ENCODE assay signal across 13 cellular contexts in the genomic region with DNA sequence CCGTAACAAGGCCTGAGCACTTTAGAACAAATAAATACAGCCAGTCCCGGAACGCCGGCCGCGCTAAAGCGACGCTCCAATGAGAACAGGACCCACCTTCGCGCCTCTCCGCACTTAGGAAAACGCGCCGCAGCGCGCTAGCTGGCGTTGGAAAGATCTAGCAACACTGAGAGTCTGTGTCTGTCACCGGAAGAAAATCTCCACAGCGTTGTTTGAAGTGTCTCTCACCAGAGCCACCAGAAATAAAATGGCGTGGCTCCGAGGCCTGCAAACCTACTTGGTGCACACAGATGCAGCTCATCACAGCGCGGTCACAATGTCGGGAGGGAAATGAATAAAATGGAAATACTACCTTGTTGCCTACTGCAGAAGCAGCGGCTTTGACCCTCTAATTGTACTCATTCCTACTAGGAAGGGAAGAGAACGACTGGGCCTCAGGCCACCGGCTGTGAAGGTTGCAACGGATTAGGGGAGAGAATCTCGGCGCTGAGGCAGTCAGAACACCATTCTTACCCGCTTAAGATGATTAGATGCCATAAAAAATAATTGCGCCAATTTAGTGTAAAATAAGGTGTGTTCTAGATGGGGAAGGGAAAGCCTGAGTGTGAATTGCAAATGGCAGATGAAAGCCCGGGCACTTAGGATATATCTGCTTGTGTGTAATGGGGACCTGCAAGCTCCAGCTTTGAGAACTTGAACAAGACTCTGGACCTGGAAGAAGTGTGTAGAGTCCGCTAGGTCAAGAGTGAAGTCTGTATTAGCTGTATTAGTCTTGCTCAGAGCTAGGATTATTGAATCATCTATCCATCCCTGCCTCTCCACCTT. TPM values are rescaled to one million over a fixed set of nuclear protein-coding genes. Genes with fewer than 3 reads are reported as not detected.
DNase-seq lines count a peak whose midpoint lies in the region; ATAC-seq, FAIRE-seq and TF ChIP-seq lines count a peak whose summit lies in the region.
"Had no signal": no experiment of that assay in that cellular context is flagged by ENCODE, and none has a peak within 500 bp of the region (broad histone marks: within the 10 kb centered on the region; RNA-seq: fewer than 3 reads in every experiment).

No MANE protein-coding gene starts in this region.

- H3K36me3 ChIP-seq in GM12878 (ENCODE audit: control insufficient read depth in 2 of 2, insufficient read depth in 2 of 2, low read length in 1 of 2) = no peaks in the 10 kb centered on the region
- H3K36me3 ChIP-seq in naive thymus-derived CD4-positive, alpha-beta T cell (ENCODE audit: control insufficient read depth in 2 of 3, insufficient read depth in 3 of 3, low read length in 3 of 3) = no peaks in the 10 kb centered on the region
- H3K36me3 ChIP-seq: esophagus squamous epithelium had no signal

- no peak for FAIRE-seq in GM12878 (lab: Jason Lieb, UNC)

- H3K27me3 Mint-ChIP-seq in naive thymus-derived CD4-positive, alpha-beta T cell = peaks cover 87 to 94% (median 88%) of the 10 kb centered on the region in 5 donors

- TF ChIP-seq POLR2A in GM12878 (IDR thresholded peaks at IDR 0.05; ENCODE audit: low read depth, low read length) = no peak

- H4K20me1 ChIP-seq in GM12878 (ENCODE audit: control insufficient read depth, insufficient read depth) = no peaks in the 10 kb centered on the region

- no peak for TF ChIP-seq EP300 in GM12878 (IDR thresholded peaks at IDR 0.05; ENCODE audit: borderline replicate concordance in 1 of 2, control insufficient read depth in 1 of 2, low read depth in 2 of 2, low read length in 2 of 2)

- SMC1A ChIA-PET in GM12878 (lab: Charles Lee; ENCODE audit: uncharacterized antibody, unreplicated experiment) = interaction anchor here (0.9 to 1.8 kb wide), 4 partner anchors 11 to 413 kb away, joined by 3 to 4 read pairs (median 3); no protein-coding TSS in a partner anchor

- H3K27me3 ChIP-seq in GM12878 (replicated peaks in 1 of 2; ENCODE audit: control insufficient read depth in 2 of 2, insufficient read depth in 2 of 2, low read length in 1 of 2) = peaks cover 15 to 16% of the 10 kb centered on the region in 2 experiments
- H3K27me3 ChIP-seq in naive thymus-derived CD4-positive, alpha-beta T cell (ENCODE audit: control insufficient read depth in 2 of 2, insufficient read depth in 2 of 2, low read length in 2 of 2) = peaks cover 10 to 58% of the 10 kb centered on the region in 2 donors

- H3K4me1 Mint-ChIP-seq in naive thymus-derived CD4-positive, alpha-beta T cell = peaks cover 32 to 57% (median 53%) of the 10 kb centered on the region in 7 donors

- no peaks in the 10 kb centered on the region; the same call in 2 of the 3 replicates for H3K9me3 ChIP-seq in GM12878 (replicated peaks; ENCODE audit: control insufficient read depth, insufficient read depth, low read length)
- no peaks in the 10 kb centered on the region for H3K9me3 ChIP-seq in naive thymus-derived CD4-positive, alpha-beta T cell (ENCODE audit: control insufficient read depth in 2 of 3, low read length in 3 of 3)
- H3K9me3 ChIP-seq: esophagus squamous epithelium had no signal

- BruUV-seq in GM12878 (replicated peaks; lab: Mats Ljungman, UMichigan) = no TSS peak

- intact Hi-C loops in GM12878 (cut with micrococcal nuclease; ENCODE audit: unreplicated experiment) = no loop called here
- intact Hi-C loops in naive thymus-derived CD4-positive, alpha-beta T cell (cut with micrococcal nuclease) = loop anchor here in 1 of 2 donors (1.0 kb wide), 1 partner anchor 225 kb away; no protein-coding TSS in a partner anchor

- H3K4me3 ChIP-seq in GM12878 = no peak overlapping the region
- H3K4me3 ChIP-seq in naive thymus-derived CD4-positive, alpha-beta T cell (ENCODE audit: low read length) = no peak overlapping the region

- in situ Hi-C loops in GM12878 (cut with MboI) = no loop called here

- no peak overlapping the region for H3K9ac ChIP-seq in GM12878 (ENCODE audit: control insufficient read depth, insufficient read depth, low read length)

- H3K27ac Mint-ChIP-seq in naive thymus-derived CD4-positive, alpha-beta T cell = peak overlapping the region in 2 of 9 donors; percentile 2 to 50

- TF ChIP-seq CTCF in GM12878 (IDR thresholded peaks at IDR 0.05 in 2 of 3, conservative IDR thresholded peaks at IDR 0.05 in 1 of 3; ENCODE audit: control insufficient read depth in 2 of 3, extremely low read depth in 1 of 3, insufficient read depth in 1 of 3, low read depth in 3 of 3, low read length in 3 of 3) = no peak

- H3K4me2 ChIP-seq in GM12878 (ENCODE audit: control insufficient read depth, insufficient read depth) = no peak overlapping the region; the same call in 1 of the 2 replicates

- 80% methylated on average over 34 of the region's 34 CpGs for WGBS in GM12878 (ENCODE audit: insufficient coverage, insufficient replicate concordance, low lambda C conversion rate, missing lambda C conversion rate)

- CTCF ChIA-PET in GM12878 (lab: Yijun Ruan, JAX) = interaction anchor here (1.0 to 2.2 kb wide), 5 partner anchors 10 to 299 kb away, joined by 3 to 16 read pairs (median 5); no protein-coding TSS in a partner anchor
- CTCF ChIA-PET in naive thymus-derived CD4-positive, alpha-beta T cell (lab: Charles Lee) = interaction anchor here (0.6 kb wide), 1 partner anchor 9 kb away, joined by 3 read pairs; no protein-coding TSS in a partner anchor

- no peak overlapping the region for H2AFZ ChIP-seq in GM12878 (ENCODE audit: control insufficient read depth, low read depth, low read length)

- no peak overlapping the region for H3K27ac ChIP-seq in GM12878 (ENCODE audit: control insufficient read depth, insufficient read depth)
- no peak overlapping the region for H3K27ac ChIP-seq in naive thymus-derived CD4-positive, alpha-beta T cell (ENCODE audit: low read depth, low read length)
- H3K27ac ChIP-seq: esophagus squamous epithelium had no signal

- H3K36me3 Mint-ChIP-seq in naive thymus-derived CD4-positive, alpha-beta T cell = peaks cover 0 to 6% (median 0%) of the 10 kb centered on the region in 5 donors

- RAD21 ChIA-PET in GM12878 (lab: Charles Lee; ENCODE audit: unreplicated experiment) = interaction anchor here (1.5 to 2.2 kb wide), 2 partner anchors 12 to 184 kb away, joined by 7 to 18 read pairs; no protein-coding TSS in a partner anchor

- no peak for ATAC-seq in GM12878
- no peak for ATAC-seq in naive thymus-derived CD4-positive, alpha-beta T cell
- ATAC-seq in GM21447 (IDR thresholded peaks at IDR 0.05; ENCODE audit: unreplicated experiment) = no peak

- no peak for TF ChIP-seq RAD21 in GM12878 (IDR thresholded peaks at IDR 0.05; ENCODE audit: insufficient read depth, low read depth, low read length)

- no peaks in the 10 kb centered on the region for H3K4me1 ChIP-seq in GM12878 (ENCODE audit: control insufficient read depth, insufficient read depth, low read length)
- H3K4me1 ChIP-seq in naive thymus-derived CD4-positive, alpha-beta T cell (ENCODE audit: control insufficient read depth in 2 of 2, insufficient read depth in 2 of 2, low read length in 2 of 2) = peaks cover 10 to 36% of the 10 kb centered on the region in 2 donors

- H3K9me3 Mint-ChIP-seq in naive thymus-derived CD4-positive, alpha-beta T cell = peaks cover 0 to 26% (median 16%) of the 10 kb centered on the region in 11 donors
- H3K9me3 Mint-ChIP-seq: central memory CD8-positive, alpha-beta T cell had no signal

- DNase-seq in stimulated activated CD4-positive, alpha-beta T cell treated with anti-CD3 and anti-CD28 coated beads, Interleukin-15, amount 100 ng/mL, for 24 hours = peak; percentile 18
- no peak for DNase-seq in stimulated activated CD4-positive, alpha-beta T cell treated with anti-CD3 and anti-CD28 coated beads, Interleukin-12 subunit alpha, Interleukin-12 subunit beta, amount 100 ng/mL, for 4 hours
- no peak for DNase-seq in GM12878 (ENCODE audit: low read depth, low spot score)
- no peak for DNase-seq in naive thymus-derived CD4-positive, alpha-beta T cell
- DNase-seq in amniotic stem cell (lab: John Stamatoyannopoulos, UW) = no peak
- no peak for DNase-seq in OCI-M1 (lab: John Stamatoyannopoulos, UW)
- DNase-seq in NCI-H510A treated with DMSO at 0.1 percent for 48 hours (lab: John Stamatoyannopoulos, UW) = no peak
- DNase-seq: C1 segment of cervical spinal cord, esophagus squamous epithelium, GF-D8, NCI-H446 had no signal

- no peaks in the 10 kb centered on the region for H3K79me2 ChIP-seq in GM12878 (ENCODE audit: control insufficient read depth, insufficient read depth, low read length)

- POLR2A ChIA-PET in GM12878 (lab: Charles Lee) = interaction anchor here (0.6 kb wide), 1 partner anchor 64 kb away, joined by 3 read pairs; no protein-coding TSS in a partner anchor
- POLR2A ChIA-PET in naive thymus-derived CD4-positive, alpha-beta T cell (lab: Charles Lee) = no interaction called here

- peak overlapping the region; percentile 48 to 83 (median 66) for H3K4me3 Mint-ChIP-seq in naive thymus-derived CD4-positive, alpha-beta T cell

TF ChIP-seq in GM12878, 131 proteins besides CTCF, POLR2A, EP300 and RAD21:
- TF ChIP-seq PAX8 (IDR thresholded peaks at IDR 0.05) (no peak), CHD1 (IDR thresholded peaks at IDR 0.05; ENCODE audit: low read depth, low read length) (no peak), MEF2B (IDR thresholded peaks at IDR 0.05; ENCODE audit: partially characterized antibody, poor library complexity, severe bottlenecking) (no peak), NFIC (IDR thresholded peaks at IDR 0.05; ENCODE audit: low read depth, low read length) (no peak), YY1 (IDR thresholded peaks at IDR 0.05; ENCODE audit: low read depth, low read length) (0 out of 2 replicates have a peak, but pooled peaks have one; percentile 23)

RNA-seq across cellular contexts. Expression of gene NEUROG2, which starts 4.5 kb away (rescaled TPM):
- total RNA-seq in GM12878 (2013; cell fraction: nucleolus; rRNA removed) = 4.6 and 4.8 TPM in 2 replicates
- total RNA-seq in GM12878 (2014; rRNA removed) = 2.2 and 2.6 TPM in 2 replicates
- 1.1 and 1.6 TPM in 2 replicates for total RNA-seq in GM12878 (2014; rRNA removed; fragmentation: Illumina TruSeq; extraction: Trizol)
- 1.9 and 2.9 TPM in 2 replicates for total RNA-seq in GM12878 (2021)
- 0.41 TPM for polyA plus RNA-seq in GM12878 (2011; ENCODE audit: low read depth)
- polyA plus RNA-seq in GM12878 (2011; rRNA removed) = 1.2 and 1.4 TPM in 2 replicates
- 0.82 and 1.2 TPM in 2 replicates for polyA plus RNA-seq in GM12878 (2011; cell fraction: cytosol; rRNA removed)
- 1.8 and 2.7 TPM in 2 replicates for polyA plus RNA-seq in GM12878 (2011; cell fraction: nucleus; rRNA removed)
- polyA plus RNA-seq in GM12878 (2012) = 1.4 and 2.1 TPM in 2 replicates
- 1.2 and 1.9 TPM in 2 replicates for polyA plus RNA-seq in GM12878 (2014; fragmentation: Illumina TruSeq; extraction: Trizol)
- polyA plus RNA-seq in GM12878 (2014; fragmentation: Nextera tagmentation; extraction: Ambion mirVana) = under 1 TPM; 0.53 to 0.68 TPM
- polyA plus RNA-seq in GM12878 (2014; rRNA removed) = 2.2 and 3.3 TPM in 2 replicates
- under 1 TPM; 0.66 to 0.92 TPM for polyA plus RNA-seq in GM12878 (2016; fragmentation: Nextera tagmentation; extraction: Ambion mirVana)
- polyA minus RNA-seq in GM12878 (2011; rRNA and poly(A)+ RNA removed) = 0.59 and 0.67 TPM in 2 replicates
- polyA minus RNA-seq in GM12878 (2011; cell fraction: cytosol; rRNA and poly(A)+ RNA removed) = 0.52 TPM in 1 of 2 replicates, not detected in the other
- polyA minus RNA-seq in GM12878 (2011; cell fraction: nucleus; rRNA and poly(A)+ RNA removed) = 0.48 TPM in 2 replicates
- under 1 TPM in 1 of 5 experiments, not detected in 4; 0.10 TPM for total RNA-seq in naive thymus-derived CD4-positive, alpha-beta T cell
- polyA plus RNA-seq in naive thymus-derived CD4-positive, alpha-beta T cell = not detected
- total RNA-seq: esophagus squamous epithelium had no signal
